1 cellular context compared by ENCODE assay signal in the genomic region with DNA sequence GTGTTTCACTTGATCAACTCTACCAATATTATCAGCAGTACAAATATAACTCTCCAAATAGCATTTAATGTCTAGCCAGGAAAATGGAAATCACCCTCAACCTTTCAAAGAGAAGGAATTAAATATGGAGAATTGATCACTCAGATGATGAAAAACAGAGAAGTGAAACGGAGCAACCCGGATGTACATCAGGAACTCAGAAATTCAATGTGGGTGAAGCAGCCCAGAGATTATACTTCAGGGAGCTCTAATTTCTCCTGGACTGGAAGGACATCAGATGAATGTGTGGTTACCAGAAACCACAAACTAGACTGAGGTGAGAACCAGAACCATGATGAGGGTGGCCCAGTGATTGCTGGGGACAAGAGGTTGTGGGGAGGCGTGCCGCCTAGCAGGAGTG.
TF ChIP-seq lines count a peak whose summit lies in the region.

No MANE protein-coding gene starts in this region.

TF ChIP-seq in GM12878, 131 proteins besides CTCF, POLR2A, EP300 and RAD21:
- TF ChIP-seq SREBF2 (IDR thresholded peaks at IDR 0.05; ENCODE audit: low read length) (no peak), HDAC2 (IDR thresholded peaks at IDR 0.05) (no peak), MEF2B (IDR thresholded peaks at IDR 0.05; ENCODE audit: partially characterized antibody, poor library complexity, severe bottlenecking) (no peak), MTA2 (IDR thresholded peaks at IDR 0.05; ENCODE audit: low read depth) (no peak), HDGF (IDR thresholded peaks at IDR 0.05) (no peak), LARP7 (IDR thresholded peaks at IDR 0.05) (no peak), TAF1 (IDR thresholded peaks at IDR 0.05; ENCODE audit: borderline replicate concordance, low read depth, low read length) (no peak), RCOR1 (conservative IDR thresholded peaks at IDR 0.05; ENCODE audit: low read depth, low read length) (no peak)
- TF ChIP-seq, protein P1, sequence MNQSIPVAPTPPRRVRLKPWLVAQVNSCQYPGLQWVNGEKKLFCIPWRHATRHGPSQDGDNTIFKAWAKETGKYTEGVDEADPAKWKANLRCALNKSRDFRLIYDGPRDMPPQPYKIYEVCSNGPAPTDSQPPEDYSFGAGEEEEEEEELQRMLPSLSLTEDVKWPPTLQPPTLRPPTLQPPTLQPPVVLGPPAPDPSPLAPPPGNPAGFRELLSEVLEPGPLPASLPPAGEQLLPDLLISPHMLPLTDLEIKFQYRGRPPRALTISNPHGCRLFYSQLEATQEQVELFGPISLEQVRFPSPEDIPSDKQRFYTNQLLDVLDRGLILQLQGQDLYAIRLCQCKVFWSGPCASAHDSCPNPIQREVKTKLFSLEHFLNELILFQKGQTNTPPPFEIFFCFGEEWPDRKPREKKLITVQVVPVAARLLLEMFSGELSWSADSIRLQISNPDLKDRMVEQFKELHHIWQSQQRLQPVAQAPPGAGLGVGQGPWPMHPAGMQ (IDR thresholded peaks at IDR 0.05; ENCODE audit: borderline replicate concordance): no peak
